In genomic region chr1:204363335-204364114, GRCh38 we compare ENCODE assay signal across 8 cellular contexts. TPM values are rescaled to one million over a fixed set of nuclear protein-coding genes. Genes with fewer than 3 reads are reported as not detected.
DNase-seq lines count a peak whose midpoint lies in the region; ATAC-seq, FAIRE-seq and TF ChIP-seq lines count a peak whose summit lies in the region.

No MANE protein-coding gene starts in this region.

- dilution Hi-C loops in endothelial cell of umbilical vein (cut with MboI; ENCODE audit: extremely low pct_ligation_motif_present, low sequenced_read_pairs), result no loop called here

- no peaks in the 10 kb centered on the region for H3K27me3 ChIP-seq in endothelial cell of umbilical vein (ENCODE audit: control insufficient read depth in 2 of 2, insufficient read depth in 2 of 2, low read length in 2 of 2)

- no peak overlapping the region for H3K9ac ChIP-seq in endothelial cell of umbilical vein (replicated peaks; ENCODE audit: extremely low read depth, insufficient read depth, low read length)

- H3K9me3 ChIP-seq in endothelial cell of umbilical vein (replicated peaks; ENCODE audit: control insufficient read depth, insufficient read depth, low read length), result no peaks in the 10 kb centered on the region

- POLR2A ChIA-PET in endothelial cell of umbilical vein (lab: Charles Lee), result interaction anchor here (1.7 kb wide), 1 partner anchor 105 kb away, joined by 4 read pairs; no protein-coding TSS in a partner anchor

- no peaks in the 10 kb centered on the region for H3K36me3 ChIP-seq in endothelial cell of umbilical vein (ENCODE audit: control insufficient read depth in 2 of 2, extremely low read depth in 1 of 2, insufficient read depth in 2 of 2, low read length in 2 of 2)

- H2AFZ ChIP-seq in endothelial cell of umbilical vein (ENCODE audit: low read depth, low read length), result peak overlapping the region; percentile 89

- no peak overlapping the region for H3K27ac ChIP-seq in endothelial cell of umbilical vein (ENCODE audit: insufficient read depth, low read depth, low read length)

- CTCF ChIA-PET in endothelial cell of umbilical vein (lab: Charles Lee), result interaction anchor here (0.6 to 9.5 kb wide), 43 partner anchors 9 to 492 kb away, joined by 3 to 318 read pairs (median 3); partner anchors contain the start of genes ETNK2, GOLT1A, PIK3C2B and REN

- no peak for TF ChIP-seq POLR2A in endothelial cell of umbilical vein (IDR thresholded peaks at IDR 0.05; ENCODE audit: low read depth, low read length)

- H4K20me1 ChIP-seq in endothelial cell of umbilical vein (replicated peaks; ENCODE audit: control insufficient read depth, extremely low read depth, insufficient read depth, low read length), result no peaks in the 10 kb centered on the region

- peak overlapping the region in 2 of 3 experiments; percentile 30 to 35 for H3K4me3 ChIP-seq in endothelial cell of umbilical vein (replicated peaks in 1 of 3; ENCODE audit: insufficient read depth in 1 of 3, low read depth in 1 of 3, low read length in 3 of 3)

- intact Hi-C loops in endothelial cell of umbilical vein (cut with micrococcal nuclease), result loop anchor here (1.0 to 5.0 kb wide), 9 partner anchors 35 to 502 kb away; partner anchors contain the start of genes SNRPE and SOX13

- DNase-seq in HT-29 (ENCODE audit: low spot score) (peak; percentile 94), NOMO-1 treated with DMSO at 0.1 percent for 48 hours (lab: John Stamatoyannopoulos, UW; ENCODE audit: unreplicated experiment) (peak; percentile 73), endothelial cell of umbilical vein (ENCODE audit: low read depth, low spot score) (peak; percentile 83), midbrain (lab: John Stamatoyannopoulos, UW) (peak; percentile 80)
- peak; percentile 37 for DNase-seq in activated CD8-positive, alpha-beta memory T cell treated with anti-CD3 and anti-CD28 coated beads, Interleukin-2, amount 50 U/mL, for 24 hours (ENCODE audit: extremely low read depth)
- peak; percentile 63 to 66 for DNase-seq in stimulated activated CD8-positive, alpha-beta memory T cell treated with anti-CD3 and anti-CD28 coated beads, Interleukin-15, amount 100 ng/mL, for 4 hours (ENCODE audit: low read depth in 2 of 2)

- ATAC-seq in GM21576 (IDR thresholded peaks at IDR 0.05; ENCODE audit: unreplicated experiment), result no peak

- H3K9me1 ChIP-seq in endothelial cell of umbilical vein (replicated peaks; ENCODE audit: control insufficient read depth, extremely low read depth, insufficient read depth, low read length), result no peaks in the 10 kb centered on the region

- peaks cover 53% of the 10 kb centered on the region for H3K4me1 ChIP-seq in endothelial cell of umbilical vein (ENCODE audit: control insufficient read depth, extremely low read depth, insufficient read depth, low read length)

- FAIRE-seq in endothelial cell of umbilical vein (lab: Jason Lieb, UNC), result peak; percentile 97

- BruUV-seq in endothelial cell of umbilical vein (replicated peaks; lab: Mats Ljungman, UMichigan), result no TSS peak

- TF ChIP-seq CTCF in GM12873 (IDR thresholded peaks at IDR 0.05; ENCODE audit: insufficient read depth, low read depth, low read length, missing control alignments) (peak; percentile 99), endothelial cell of umbilical vein (IDR thresholded peaks at IDR 0.05; ENCODE audit: extremely low read depth in 1 of 2, insufficient read depth in 1 of 2, low read depth in 1 of 2, low read length in 2 of 2) (peak; percentile 93 to 94)

- peak overlapping the region; percentile 63 for H3K4me2 ChIP-seq in endothelial cell of umbilical vein (ENCODE audit: insufficient read depth, low read length)

- H3K79me2 ChIP-seq in endothelial cell of umbilical vein (ENCODE audit: control insufficient read depth, insufficient read depth, low read length), result no peaks in the 10 kb centered on the region

TF ChIP-seq in endothelial cell of umbilical vein, 7 proteins besides CTCF, POLR2A, EP300 and RAD21:
- TF ChIP-seq FOS (IDR thresholded peaks at IDR 0.05; ENCODE audit: borderline replicate concordance, insufficient read depth, low read length) (no peak), MYC (IDR thresholded peaks at IDR 0.05; ENCODE audit: low read depth, low read length) (no peak), JUN (IDR thresholded peaks at IDR 0.05; ENCODE audit: borderline replicate concordance, insufficient read depth, insufficient read length, low read depth) (no peak), POLR2AphosphoS5 (IDR thresholded peaks at IDR 0.05; ENCODE audit: insufficient read depth, low read depth, low read length) (no peak), EZH2 (IDR thresholded peaks at IDR 0.05; ENCODE audit: borderline replicate concordance, low read depth, low read length, severe bottlenecking) (no peak), GATA2 (IDR thresholded peaks at IDR 0.05; ENCODE audit: insufficient read depth, insufficient read length, low read depth, low read length) (no peak), MAX (IDR thresholded peaks at IDR 0.05; ENCODE audit: insufficient read depth, insufficient read length) (no peak)

RNA-seq across cellular contexts. Expression of gene PLEKHA6, which starts 3.8 kb away (rescaled TPM):
- total RNA-seq in HT-29 (2014; rRNA removed; shearing (Covaris generic)), result 76.7 and 88.6 TPM in 2 replicates
- 11.5 and 15.0 TPM in 2 replicates for total RNA-seq in endothelial cell of umbilical vein
- polyA plus RNA-seq in endothelial cell of umbilical vein, result 2.1 and 2.4 TPM in 2 replicates
- 2.5 and 3.3 TPM in 2 replicates for polyA plus RNA-seq in endothelial cell of umbilical vein (2011; cell fraction: cytosol; rRNA removed)
- 9.7 and 12.6 TPM in 2 replicates for polyA plus RNA-seq in endothelial cell of umbilical vein (2011; cell fraction: nucleus; rRNA removed)
- polyA plus RNA-seq in endothelial cell of umbilical vein (2012), result 2.6 and 4.6 TPM in 2 replicates
- 3.9 and 4.1 TPM in 2 replicates for polyA minus RNA-seq in endothelial cell of umbilical vein
- polyA minus RNA-seq in endothelial cell of umbilical vein (2011; cell fraction: cytosol; rRNA and poly(A)+ RNA removed), result 8.0 TPM
- polyA minus RNA-seq in endothelial cell of umbilical vein (2011; cell fraction: nucleus; rRNA and poly(A)+ RNA removed), result 6.6 and 8.8 TPM in 2 replicates

RNA-seq across cellular contexts. Expression of gene PPP1R15B, which starts 48.1 kb away (rescaled TPM):
- total RNA-seq in HT-29 (2014; rRNA removed; shearing (Covaris generic)), result 32.6 and 40.7 TPM in 2 replicates
- 39.8 and 41.7 TPM in 2 replicates for total RNA-seq in endothelial cell of umbilical vein
- 15.4 and 16.8 TPM in 2 replicates for polyA plus RNA-seq in endothelial cell of umbilical vein
- polyA plus RNA-seq in endothelial cell of umbilical vein (2011; cell fraction: cytosol; rRNA removed), result 17.9 and 19.4 TPM in 2 replicates
- polyA plus RNA-seq in endothelial cell of umbilical vein (2011; cell fraction: nucleus; rRNA removed), result 19.4 and 23.4 TPM in 2 replicates
- polyA plus RNA-seq in endothelial cell of umbilical vein (2012), result 13.3 and 19.0 TPM in 2 replicates
- 38.0 and 39.1 TPM in 2 replicates for polyA minus RNA-seq in endothelial cell of umbilical vein
- polyA minus RNA-seq in endothelial cell of umbilical vein (2011; cell fraction: cytosol; rRNA and poly(A)+ RNA removed), result 107 TPM
- polyA minus RNA-seq in endothelial cell of umbilical vein (2011; cell fraction: nucleus; rRNA and poly(A)+ RNA removed), result 47.6 and 55.9 TPM in 2 replicates

Comparison
In these comparisons a context has a peak if more than half of its experiments do, and no peak if none do; other contexts are left out.
1. DNase-seq: peak in every context shown above with its lines; median percentile 94 in HT-29; 83 in endothelial cell of umbilical vein; 80 in midbrain; 73 in NOMO-1 treated with DMSO at 0.1 percent for 48 hours; 64 in stimulated activated CD8-positive, alpha-beta memory T cell treated with anti-CD3 and anti-CD28 coated beads, Interleukin-15, amount 100 ng/mL, for 4 hours; 37 in activated CD8-positive, alpha-beta memory T cell treated with anti-CD3 and anti-CD28 coated beads, Interleukin-2, amount 50 U/mL, for 24 hours.